ENCODE assay signal across 8 cellular contexts in genomic region chr19:43555185-43555770, GRCh38. TPM values are rescaled to one million over a fixed set of nuclear protein-coding genes. Genes with fewer than 3 reads are reported as not detected.
DNase-seq lines count a peak whose midpoint lies in the region; ATAC-seq, FAIRE-seq and TF ChIP-seq lines count a peak whose summit lies in the region.

No MANE protein-coding gene starts in this region.

- DNase-seq in AG08396 (ENCODE audit: low spot score) = peak; percentile 82
- peak; percentile 87 for DNase-seq in GM19239 (ENCODE audit: insufficient read length, low spot score)
- peak; percentile 78 for DNase-seq in NCI-H69 (lab: John Stamatoyannopoulos, UW)
- peak; percentile 84 for DNase-seq in activated CD4-positive, alpha-beta T cell treated with anti-CD3 and anti-CD28 coated beads, Interleukin-2, amount 50 U/mL, for 1 hour
- peak; percentile 86 for DNase-seq in colonic mucosa
- DNase-seq in lung (ENCODE audit: low spot score) = peak; percentile 76
- DNase-seq in stimulated activated CD8-positive, alpha-beta memory T cell treated with anti-CD3 and anti-CD28 coated beads, Interleukin-15, amount 100 ng/mL, for 4 hours (ENCODE audit: low read depth in 2 of 2) = peak; percentile 52 to 70

- H3K27ac ChIP-seq in colonic mucosa = no peak overlapping the region
- no peak overlapping the region for H3K27ac ChIP-seq in lung (ENCODE audit: low read depth in 1 of 2, low read length in 1 of 2)

- ATAC-seq in lung (ENCODE audit: insufficient read depth, low FRiP score) (no peak), GM21717 (IDR thresholded peaks at IDR 0.05; ENCODE audit: unreplicated experiment) (no peak)

- H3K4me1 ChIP-seq in colonic mucosa (no peaks in the 10 kb centered on the region), lung (ENCODE audit: control insufficient read depth in 2 of 2, insufficient read depth in 2 of 2, low read length in 2 of 2) (no peaks in the 10 kb centered on the region)

- intact Hi-C loops in colonic mucosa (cut with DNase I) = loop anchor here (5.0 kb wide), 1 partner anchor 97 kb away; no protein-coding TSS in a partner anchor

- no peak overlapping the region for H3K4me3 ChIP-seq in colonic mucosa
- H3K4me3 ChIP-seq in lung = no peak overlapping the region

- no peak overlapping the region for H3K9ac ChIP-seq in colonic mucosa (ENCODE audit: low read depth in 2 of 2, low read length in 2 of 2)

- H3K9me3 ChIP-seq in colonic mucosa = no peaks in the 10 kb centered on the region
- peaks cover 0 to 1% of the 10 kb centered on the region in 2 donors for H3K9me3 ChIP-seq in lung (ENCODE audit: control insufficient read depth in 2 of 2, insufficient read depth in 1 of 2, low read length in 1 of 2)

- H3K27me3 ChIP-seq in colonic mucosa (no peaks in the 10 kb centered on the region), lung (ENCODE audit: control insufficient read depth, insufficient read depth) (no peaks in the 10 kb centered on the region)

- peaks cover 5% of the 10 kb centered on the region for H3K36me3 ChIP-seq in colonic mucosa
- peaks cover 10 to 35% of the 10 kb centered on the region in 2 donors for H3K36me3 ChIP-seq in lung (ENCODE audit: control insufficient read depth in 2 of 2, insufficient read depth in 2 of 2, low read length in 2 of 2)

- WGBS in lung, 2 donors = 36 to 38% methylated on average over 8 of the region's 8 CpGs

- TF ChIP-seq CTCF in colonic mucosa (IDR thresholded peaks at IDR 0.05) (peak; percentile 67), lung (IDR thresholded peaks at IDR 0.05; ENCODE audit: control extremely low read depth, extremely low read depth) (peak; percentile 49)

- peak; percentile 95 for FAIRE-seq in GM19239 (lab: Jason Lieb, UNC)

RNA-seq across cellular contexts. Expression of gene XRCC1, which starts 20.0 kb away (rescaled TPM):
- total RNA-seq in colonic mucosa (10 to 100 TPM; 22.3 to 40.7 TPM), lung (10 to 100 TPM; 26.5 to 32.2 TPM)
- polyA plus RNA-seq in lung = 10 to 100 TPM; 15.4 to 22.4 TPM

RNA-seq across cellular contexts. Expression of gene PINLYP, which starts 20.3 kb away (rescaled TPM):
- total RNA-seq in colonic mucosa (1 to 10 TPM in 1 of 2 donors, under 1 TPM in 1; 0.52 to 2.4 TPM), lung (1 to 10 TPM; 6.1 to 8.9 TPM)
- polyA plus RNA-seq in lung = 10 to 100 TPM in 1 of 2 donors, 1 to 10 TPM in 1; 7.9 to 14.2 TPM

RNA-seq across cellular contexts. Expression of gene ZNF575, which starts 22.3 kb away (rescaled TPM):
- total RNA-seq in colonic mucosa (10 to 100 TPM in 1 of 2 donors, 1 to 10 TPM in 1; 6.4 to 11.3 TPM), lung (1 to 10 TPM in 1 of 2 donors, under 1 TPM in 1; 0.65 to 2.3 TPM)
- polyA plus RNA-seq in lung = under 1 TPM; 0.48 to 0.65 TPM

RNA-seq across cellular contexts. Expression of gene ETHE1, which starts 28.3 kb away (rescaled TPM):
- total RNA-seq in colonic mucosa = 100 to 1,000 TPM; 482 to 569 TPM
- 10 to 100 TPM; 15.0 to 49.3 TPM for total RNA-seq in lung
- 10 to 100 TPM; 25.7 to 76.9 TPM for polyA plus RNA-seq in lung

RNA-seq across cellular contexts. Expression of gene IRGQ, which starts 40.7 kb away (rescaled TPM):
- total RNA-seq in colonic mucosa (10 to 100 TPM; 19.9 to 24.6 TPM), lung (10 to 100 TPM; 23.7 to 28.3 TPM)
- polyA plus RNA-seq in lung = 1 to 10 TPM; 3.8 to 7.5 TPM
